Comparison of ENCODE assay signal across 8 cellular contexts in the genomic region with DNA sequence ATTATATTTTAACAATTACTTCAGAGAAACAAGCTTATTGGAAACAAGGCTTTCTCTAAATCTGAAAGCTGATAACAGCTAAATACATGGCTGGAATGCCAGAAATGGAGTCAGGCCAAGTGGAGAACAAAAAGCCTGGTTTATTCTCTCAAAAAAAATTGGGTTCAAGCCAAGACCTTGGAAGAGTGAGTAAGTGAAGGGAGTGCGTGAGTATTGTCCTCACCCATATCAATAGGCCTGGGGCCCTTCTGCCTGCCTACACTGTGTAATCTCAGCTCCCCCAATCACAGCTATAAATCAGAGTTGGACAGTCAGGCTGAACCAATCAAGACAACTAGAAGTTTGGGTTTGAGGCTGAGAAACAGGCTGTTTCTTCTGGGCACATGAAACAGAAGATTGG. TPM values are rescaled to one million over a fixed set of nuclear protein-coding genes. Genes with fewer than 3 reads are reported as not detected.
DNase-seq lines count a peak whose midpoint lies in the region; ATAC-seq and TF ChIP-seq lines count a peak whose summit lies in the region.

No MANE protein-coding gene starts in this region.

- ATAC-seq in activated CD8-positive, alpha-beta memory T cell treated with anti-CD3 and anti-CD28 coated beads, Interleukin-2, amount 10 ng/mL, durations not matched to agents 7 days and 5 days: no peak
- no peak for ATAC-seq in T-helper 17 cell

- no peak overlapping the region for H3K4me3 Mint-ChIP-seq in activated CD8-positive, alpha-beta memory T cell treated with anti-CD3 and anti-CD28 coated beads, Interleukin-2, amount 10 ng/mL, durations not matched to agents 7 days and 5 days
- no peak overlapping the region for H3K4me3 Mint-ChIP-seq in T-helper 17 cell
- no peak overlapping the region for H3K4me3 Mint-ChIP-seq in glutamatergic neuron (ENCODE audit: unreplicated experiment)

- no peak for TF ChIP-seq CTCF in glutamatergic neuron (IDR thresholded peaks at IDR 0.05; ENCODE audit: partially characterized antibody, unreplicated experiment)

- H3K9me3 Mint-ChIP-seq in activated CD8-positive, alpha-beta memory T cell treated with anti-CD3 and anti-CD28 coated beads, Interleukin-2, amount 10 ng/mL, durations not matched to agents 7 days and 5 days (ENCODE audit: low read depth): peaks cover 21% of the 10 kb centered on the region
- H3K9me3 Mint-ChIP-seq in glutamatergic neuron (ENCODE audit: unreplicated experiment): no peaks in the 10 kb centered on the region

- H3K36me3 Mint-ChIP-seq in activated CD8-positive, alpha-beta memory T cell treated with anti-CD3 and anti-CD28 coated beads, Interleukin-2, amount 10 ng/mL, durations not matched to agents 7 days and 5 days: peaks cover 86% of the 10 kb centered on the region
- peaks cover 10% of the 10 kb centered on the region for H3K36me3 Mint-ChIP-seq in T-helper 17 cell (ENCODE audit: low read depth)
- H3K36me3 Mint-ChIP-seq in glutamatergic neuron (ENCODE audit: unreplicated experiment): peaks cover 8% of the 10 kb centered on the region

- CTCF ChIA-PET in activated CD8-positive, alpha-beta memory T cell treated with anti-CD3 and anti-CD28 coated beads, Interleukin-2, amount 10 ng/mL, durations not matched to agents 7 days and 5 days (lab: Charles Lee): interaction anchor here (0.9 to 3.0 kb wide), 11 partner anchors 11 to 469 kb away, joined by 3 to 22 read pairs (median 8); a partner anchor contains a TSS

- H3K27ac Mint-ChIP-seq in activated CD8-positive, alpha-beta memory T cell treated with anti-CD3 and anti-CD28 coated beads, Interleukin-2, amount 10 ng/mL, durations not matched to agents 7 days and 5 days: peak overlapping the region; percentile 79
- H3K27ac Mint-ChIP-seq in T-helper 17 cell (peak overlapping the region; percentile 93), glutamatergic neuron (ENCODE audit: unreplicated experiment) (no peak overlapping the region)

- H3K9me3 ChIP-seq in T-helper 17 cell (ENCODE audit: control insufficient read depth, low read length, poor library complexity, severe bottlenecking): no peaks in the 10 kb centered on the region

- H3K4me1 Mint-ChIP-seq in activated CD8-positive, alpha-beta memory T cell treated with anti-CD3 and anti-CD28 coated beads, Interleukin-2, amount 10 ng/mL, durations not matched to agents 7 days and 5 days: peaks cover 80% of the 10 kb centered on the region
- H3K4me1 Mint-ChIP-seq in T-helper 17 cell (peaks cover 38% of the 10 kb centered on the region), glutamatergic neuron (ENCODE audit: low read depth, unreplicated experiment) (peaks cover 3% of the 10 kb centered on the region)

- DNase-seq in activated CD8-positive, alpha-beta memory T cell treated with anti-CD3 and anti-CD28 coated beads, Interleukin-2, amount 10 ng/mL, durations not matched to agents 7 days and 5 days: no peak
- DNase-seq in activated CD8-positive, alpha-beta memory T cell treated with anti-CD3 and anti-CD28 coated beads for 24 hours: no peak
- DNase-seq in T-helper 17 cell (no peak), fibroblast of the conjunctiva (ENCODE audit: low read depth) (peak; percentile 67), pons (ENCODE audit: low spot score) (peak; percentile 95), glutamatergic neuron (no peak)
- DNase-seq in stimulated activated CD4-positive, alpha-beta T cell treated with anti-CD3 and anti-CD28 coated beads, Interleukin-4, amount 100 ng/mL, for 4 hours: no peak
- DNase-seq in activated CD4-positive, alpha-beta T cell treated with anti-CD3 and anti-CD28 coated beads, Interleukin-2, amount 50 U/mL, for 1 hour: no peak

- H3K27me3 Mint-ChIP-seq in activated CD8-positive, alpha-beta memory T cell treated with anti-CD3 and anti-CD28 coated beads, Interleukin-2, amount 10 ng/mL, durations not matched to agents 7 days and 5 days: no peaks in the 10 kb centered on the region
- H3K27me3 Mint-ChIP-seq in T-helper 17 cell (no peaks in the 10 kb centered on the region), glutamatergic neuron (ENCODE audit: unreplicated experiment) (no peaks in the 10 kb centered on the region)

RNA-seq across cellular contexts. Expression of a gene that starts 7.4 kb away (rescaled TPM):
- total RNA-seq in activated CD8-positive, alpha-beta memory T cell treated with anti-CD3 and anti-CD28 coated beads, Interleukin-2, amount 10 ng/mL, durations not matched to agents 7 days and 5 days: 10 to 100 TPM; 38.5 to 49.8 TPM
- total RNA-seq in T-helper 17 cell (10 to 100 TPM; 15.2 to 20.7 TPM), glutamatergic neuron (ENCODE audit: unreplicated experiment) (25.0 TPM)

RNA-seq across cellular contexts. Expression of a gene that starts 7.4 kb away (rescaled TPM):
- 10 to 100 TPM; 17.6 to 26.5 TPM for total RNA-seq in activated CD8-positive, alpha-beta memory T cell treated with anti-CD3 and anti-CD28 coated beads, Interleukin-2, amount 10 ng/mL, durations not matched to agents 7 days and 5 days
- 10 to 100 TPM; 20.5 to 25.5 TPM for total RNA-seq in T-helper 17 cell
- 12.7 TPM for total RNA-seq in glutamatergic neuron (ENCODE audit: unreplicated experiment)

RNA-seq across cellular contexts. Expression of a gene that starts 37.6 kb away (rescaled TPM):
- total RNA-seq in activated CD8-positive, alpha-beta memory T cell treated with anti-CD3 and anti-CD28 coated beads, Interleukin-2, amount 10 ng/mL, durations not matched to agents 7 days and 5 days: 10 to 100 TPM; 32.0 to 38.6 TPM
- total RNA-seq in T-helper 17 cell (10 to 100 TPM; 18.3 to 21.9 TPM), glutamatergic neuron (ENCODE audit: unreplicated experiment) (not detected)

Comparison
In these comparisons a context has a peak if more than half of its experiments do, and no peak if none do; other contexts are left out.
1. DNase-seq: peak in fibroblast of the conjunctiva (single experiment) and pons (single experiment); none in activated CD8-positive, alpha-beta memory T cell treated with anti-CD3 and anti-CD28 coated beads, Interleukin-2, amount 10 ng/mL, durations not matched to agents 7 days and 5 days (single experiment), activated CD8-positive, alpha-beta memory T cell treated with anti-CD3 and anti-CD28 coated beads for 24 hours (single experiment), T-helper 17 cell (0 of 3), glutamatergic neuron (single experiment), stimulated activated CD4-positive, alpha-beta T cell treated with anti-CD3 and anti-CD28 coated beads, Interleukin-4, amount 100 ng/mL, for 4 hours (0 of 2) and activated CD4-positive, alpha-beta T cell treated with anti-CD3 and anti-CD28 coated beads, Interleukin-2, amount 50 U/mL, for 1 hour (single experiment).
2. RNA of a gene that starts 37.6 kb away (total RNA-seq): 32.0 to 38.6 TPM in activated CD8-positive, alpha-beta memory T cell treated with anti-CD3 and anti-CD28 coated beads, Interleukin-2, amount 10 ng/mL, durations not matched to agents 7 days and 5 days and 18.3 to 21.9 TPM in T-helper 17 cell; not detected in glutamatergic neuron (single experiment); every median in the first group is over 10 times any median in the second.